Comparison of ENCODE assay signal across 8 cellular contexts in genomic region chr13:45280751-45281634, GRCh38. TPM values are rescaled to one million over a fixed set of nuclear protein-coding genes. Genes with fewer than 3 reads are reported as not detected.
A peak's percentile ranks its signal among the peaks of the same experiment; 100 is the strongest.
DNase-seq lines count a peak whose midpoint lies in the region; ATAC-seq and TF ChIP-seq lines count a peak whose summit lies in the region.

No MANE protein-coding gene starts in this region.

- intact Hi-C loops in colonic mucosa (cut with DNase I) = loop anchor here (2.0 to 10.0 kb wide), 2 partner anchors 86 to 232 kb away; no protein-coding TSS in a partner anchor
- intact Hi-C loops in lower lobe of right lung (cut with DNase I) = loop anchor here (10.0 kb wide), 1 partner anchor 236 kb away; no protein-coding TSS in a partner anchor

- H3K4me1 ChIP-seq in colonic mucosa (no peaks in the 10 kb centered on the region), lower lobe of right lung (no peaks in the 10 kb centered on the region)

- TF ChIP-seq CTCF in colonic mucosa (IDR thresholded peaks at IDR 0.05) (peak; percentile 69), lower lobe of right lung (IDR thresholded peaks at IDR 0.05) (peak; percentile 67)

- H3K36me3 ChIP-seq in colonic mucosa = no peaks in the 10 kb centered on the region
- H3K36me3 ChIP-seq in lower lobe of right lung = peaks cover 12% of the 10 kb centered on the region

- no peaks in the 10 kb centered on the region for H3K27me3 ChIP-seq in colonic mucosa
- H3K27me3 ChIP-seq in lower lobe of right lung (ENCODE audit: low read depth) = no peaks in the 10 kb centered on the region

- H3K9ac ChIP-seq in colonic mucosa (ENCODE audit: low read depth in 2 of 2, low read length in 2 of 2) = no peak overlapping the region

- H3K4me3 ChIP-seq in colonic mucosa (no peak overlapping the region), lower lobe of right lung (no peak overlapping the region)

- H3K27ac ChIP-seq in colonic mucosa (no peak overlapping the region), lower lobe of right lung (no peak overlapping the region)

- peak; percentile 96 to 99 for ATAC-seq in activated CD4-positive, CD25-positive, alpha-beta regulatory T cell treated with anti-CD3 and anti-CD28 coated beads, Interleukin-2, amount 50 U/mL, for 24 hours
- ATAC-seq in lower lobe of right lung (peak; percentile 90 to 95), GM21723 (IDR thresholded peaks at IDR 0.05; ENCODE audit: unreplicated experiment) (no peak)

- H3K9me3 ChIP-seq in colonic mucosa = no peaks in the 10 kb centered on the region
- no peaks in the 10 kb centered on the region for H3K9me3 ChIP-seq in lower lobe of right lung

- DNase-seq in EH (ENCODE audit: low read depth) (peak; percentile 73), HCEC 1CT (peak; percentile 63), NCI-H1694 (lab: John Stamatoyannopoulos, UW) (peak; percentile 73), colonic mucosa (peak; percentile 76), lower lobe of right lung (peak; percentile 65)
- peak; percentile 16 for DNase-seq in stimulated activated CD8-positive, alpha-beta memory T cell treated with anti-CD3 and anti-CD28 coated beads, Interleukin-15, amount 100 ng/mL, for 24 hours (ENCODE audit: low read depth)

RNA-seq across cellular contexts. Expression of gene TPT1, which starts 60.0 kb away (rescaled TPM):
- total RNA-seq in colonic mucosa (1,000 to 10,000 TPM; 2,667 to 4,562 TPM), lower lobe of right lung (5,010 TPM)

Comparison
In these comparisons a context has a peak if more than half of its experiments do, and no peak if none do; other contexts are left out.
1. DNase-seq: peak in every context shown above with its lines; median percentile 76 in colonic mucosa; 73 in EH; 73 in NCI-H1694; 65 in lower lobe of right lung; 63 in HCEC 1CT; 16 in stimulated activated CD8-positive, alpha-beta memory T cell treated with anti-CD3 and anti-CD28 coated beads, Interleukin-15, amount 100 ng/mL, for 24 hours.